In the genomic region with DNA sequence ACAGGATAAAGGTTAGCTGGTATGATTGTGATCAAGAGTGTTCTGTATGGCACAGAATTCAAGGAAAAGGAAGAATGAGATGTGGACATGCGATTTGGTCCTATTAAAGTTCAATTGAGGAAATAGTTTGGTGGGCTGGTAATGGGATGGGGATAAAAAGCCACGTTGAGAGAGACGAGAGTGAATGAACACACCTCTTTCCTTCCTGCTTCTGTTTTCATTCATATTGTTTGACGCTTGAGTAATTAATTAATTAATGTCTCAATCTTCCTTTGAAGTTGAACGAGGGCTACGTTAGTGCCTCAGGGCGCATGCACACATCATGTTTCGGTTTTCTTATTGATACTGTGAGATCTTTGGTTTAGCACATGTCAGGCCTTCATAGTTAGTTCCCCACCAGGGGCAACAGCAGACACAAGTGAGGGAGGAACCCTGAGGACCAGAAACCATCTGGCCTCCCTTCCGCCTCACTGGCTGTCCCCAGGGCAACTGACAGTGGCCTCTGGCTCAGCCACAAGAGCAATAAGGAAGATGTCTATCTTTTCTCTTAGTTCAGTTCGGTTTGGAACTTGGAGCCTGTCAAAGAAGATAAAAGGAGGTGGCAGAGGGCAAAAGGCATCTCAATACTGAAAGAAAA, we compare ENCODE assay signal across 11 cellular contexts.
DNase-seq lines count a peak whose midpoint lies in the region; ATAC-seq and TF ChIP-seq lines count a peak whose summit lies in the region.
"Had no signal": no experiment of that assay in that cellular context is flagged by ENCODE, and none has a peak within 500 bp of the region (broad histone marks: within the 10 kb centered on the region; RNA-seq: fewer than 3 reads in every experiment).

No MANE protein-coding gene starts in this region.

- CTCF ChIA-PET in activated naive CD4-positive, alpha-beta T cell treated with anti-CD3 and anti-CD28 coated beads, Interleukin-2, amount 10 ng/mL, durations not matched to agents 7 days and 5 days (lab: Charles Lee), result no interaction called here

- H3K9me3 Mint-ChIP-seq in activated naive CD4-positive, alpha-beta T cell treated with anti-CD3 and anti-CD28 coated beads, Interleukin-2, amount 10 ng/mL, durations not matched to agents 7 days and 5 days, result no peaks in the 10 kb centered on the region

- no peak overlapping the region for H3K4me3 ChIP-seq in HAP-1
- H3K4me3 ChIP-seq: testis had no signal

- ATAC-seq in GM19397 (IDR thresholded peaks at IDR 0.05; ENCODE audit: unreplicated experiment) (peak; percentile 85), HG03342 (IDR thresholded peaks at IDR 0.05; ENCODE audit: unreplicated experiment) (peak; percentile 88)

- no peaks in the 10 kb centered on the region for H3K36me3 ChIP-seq in HAP-1 (replicated peaks)

- TF ChIP-seq CTCF in VCaP (conservative IDR thresholded peaks at IDR 0.05), result no peak

- H3K4me1 Mint-ChIP-seq in activated naive CD4-positive, alpha-beta T cell treated with anti-CD3 and anti-CD28 coated beads, Interleukin-2, amount 10 ng/mL, durations not matched to agents 7 days and 5 days, result no peaks in the 10 kb centered on the region

- DNase-seq in CMK (ENCODE audit: low read depth), result peak; percentile 47
- DNase-seq in activated naive CD4-positive, alpha-beta T cell treated with anti-CD3 and anti-CD28 coated beads, Interleukin-2, amount 10 ng/mL, durations not matched to agents 7 days and 5 days, result no peak
- DNase-seq in NCI-H2227 treated with DMSO at 0.1 percent for 48 hours (lab: John Stamatoyannopoulos, UW), result no peak
- DNase-seq in HAP-1 (ENCODE audit: low spot score in 2 of 2), result no peak
- DNase-seq in NCI-H2107 (lab: John Stamatoyannopoulos, UW), result no peak
- DNase-seq: activated naive CD4-positive, alpha-beta T cell treated with anti-CD3 and anti-CD28 coated beads, Interleukin-2, amount 50 U/mL, for 16 hours; testis had no signal

- H3K27me3 Mint-ChIP-seq in activated naive CD4-positive, alpha-beta T cell treated with anti-CD3 and anti-CD28 coated beads, Interleukin-2, amount 10 ng/mL, durations not matched to agents 7 days and 5 days, result peaks cover 8% of the 10 kb centered on the region

- H3K4me3 Mint-ChIP-seq in activated naive CD4-positive, alpha-beta T cell treated with anti-CD3 and anti-CD28 coated beads, Interleukin-2, amount 10 ng/mL, durations not matched to agents 7 days and 5 days, result no peak overlapping the region

- H3K9me3 ChIP-seq in HAP-1, result no peaks in the 10 kb centered on the region
- H3K9me3 ChIP-seq: testis had no signal

- in situ Hi-C loops in HAP-1 (cut with MboI; ENCODE audit: low sequenced_read_pairs), result no loop called here

- H3K27ac ChIP-seq in VCaP, result peak overlapping the region; percentile 87
- H3K27ac ChIP-seq: parathyroid adenoma, testis had no signal

- H3K36me3 Mint-ChIP-seq in activated naive CD4-positive, alpha-beta T cell treated with anti-CD3 and anti-CD28 coated beads, Interleukin-2, amount 10 ng/mL, durations not matched to agents 7 days and 5 days, result no peaks in the 10 kb centered on the region

- peaks cover 3% of the 10 kb centered on the region; the same call in 1 of the 2 replicates for H3K27me3 ChIP-seq in HAP-1 (ENCODE audit: low read depth)
- H3K27me3 ChIP-seq: testis had no signal

- H3K27ac Mint-ChIP-seq in activated naive CD4-positive, alpha-beta T cell treated with anti-CD3 and anti-CD28 coated beads, Interleukin-2, amount 10 ng/mL, durations not matched to agents 7 days and 5 days, result no peak overlapping the region

- H3K4me1 ChIP-seq in HAP-1, result no peaks in the 10 kb centered on the region
- H3K4me1 ChIP-seq: parathyroid adenoma, testis had no signal
